ENCODE assay signal across 23 cellular contexts in genomic region chr12:115943310-115943629, GRCh38.
DNase-seq lines count a peak whose midpoint lies in the region; ATAC-seq and TF ChIP-seq lines count a peak whose summit lies in the region.
"Had no signal": no experiment of that assay in that cellular context is flagged by ENCODE, and none has a peak within 500 bp of the region (broad histone marks: within the 10 kb centered on the region; RNA-seq: fewer than 3 reads in every experiment).

No MANE protein-coding gene starts in this region.

- H3K9me2 ChIP-seq in Karpas-422 (replicated peaks; ENCODE audit: insufficient read depth, low read length) (no peaks in the 10 kb centered on the region), PC-9 (ENCODE audit: insufficient read depth) (no peaks in the 10 kb centered on the region)

- H3K4me3 Mint-ChIP-seq in endodermal cell = no peak overlapping the region
- H3K4me3 Mint-ChIP-seq: CD14-positive monocyte; CD4-positive, alpha-beta memory T cell; CD4-positive, CD25-positive, alpha-beta regulatory T cell; CD8-positive, alpha-beta memory T cell had no signal

- in situ Hi-C loops in brain microvascular endothelial cell (cut with HindIII; ENCODE audit: low pct_ligation_motif_present, low sequenced_read_pairs) = no loop called here

- H3K79me2 ChIP-seq in Karpas-422 (ENCODE audit: low read length) (no peaks in the 10 kb centered on the region), PC-9 (ENCODE audit: low read depth) (no peaks in the 10 kb centered on the region)

- no peaks in the 10 kb centered on the region for H3K36me3 Mint-ChIP-seq in endodermal cell (ENCODE audit: low read depth)
- H3K36me3 Mint-ChIP-seq: CD14-positive monocyte; CD8-positive, alpha-beta memory T cell had no signal

- H3K9me3 ChIP-seq in Karpas-422 (ENCODE audit: low read length) (no peaks in the 10 kb centered on the region; the same call in 1 of the 2 replicates), endodermal cell (ENCODE audit: control insufficient read depth, low read length) (peaks cover 10% of the 10 kb centered on the region), lung (ENCODE audit: control insufficient read depth in 2 of 2, insufficient read depth in 1 of 2, low read length in 1 of 2) (peaks cover 0 to 4% of the 10 kb centered on the region in 2 donors), PC-9 (ENCODE audit: insufficient read depth, low read depth) (no peaks in the 10 kb centered on the region; the same call in 1 of the 2 replicates)
- H3K9me3 ChIP-seq: BE2C had no signal

- H3K9ac ChIP-seq in Karpas-422 (ENCODE audit: low read length) (no peak overlapping the region), endodermal cell (ENCODE audit: extremely low read depth, low read length, poor library complexity, severe bottlenecking) (no peak overlapping the region)
- H3K9ac ChIP-seq: BLaER1 had no signal

- no peak overlapping the region for H3K27ac Mint-ChIP-seq in endodermal cell
- H3K27ac Mint-ChIP-seq: CD4-positive, CD25-positive, alpha-beta regulatory T cell; CD8-positive, alpha-beta memory T cell had no signal

- H3K4me3 ChIP-seq in Karpas-422 (ENCODE audit: low read length) (no peak overlapping the region), endodermal cell (ENCODE audit: low read length) (no peak overlapping the region), lung (no peak overlapping the region), PC-9 (no peak overlapping the region), brain microvascular endothelial cell (ENCODE audit: low read depth, low read length) (no peak overlapping the region)
- H3K4me3 ChIP-seq: BLaER1, GM12878 had no signal

- BruUV-seq in PC-9 (replicated peaks; lab: Mats Ljungman, UMichigan) = no TSS peak

- no peaks in the 10 kb centered on the region for H3K27me3 ChIP-seq in Karpas-422 (ENCODE audit: low read length)
- no peaks in the 10 kb centered on the region for H3K27me3 ChIP-seq in endodermal cell (ENCODE audit: control insufficient read depth, insufficient read depth, low read length, poor library complexity, severe bottlenecking)
- H3K27me3 ChIP-seq in lung (ENCODE audit: control insufficient read depth, insufficient read depth) = no peaks in the 10 kb centered on the region
- no peaks in the 10 kb centered on the region for H3K27me3 ChIP-seq in PC-9 (ENCODE audit: insufficient read depth, low read depth)
- H3K27me3 ChIP-seq in brain microvascular endothelial cell (replicated peaks) = no peaks in the 10 kb centered on the region
- H3K27me3 ChIP-seq: BE2C, BLaER1 had no signal

- H3K9me3 Mint-ChIP-seq in endodermal cell = peaks cover 10% of the 10 kb centered on the region

- intact Hi-C loops in PC-9 (cut with micrococcal nuclease; ENCODE audit: unreplicated experiment) = no loop called here

- no peaks in the 10 kb centered on the region for H3K27me3 Mint-ChIP-seq in endodermal cell (ENCODE audit: insufficient read depth)
- H3K27me3 Mint-ChIP-seq: CD4-positive, CD25-positive, alpha-beta regulatory T cell had no signal

- peak; percentile 0 for DNase-seq in Karpas-422
- DNase-seq in endodermal cell = peak; percentile 27
- DNase-seq in lung (ENCODE audit: low spot score) = peak; percentile 18
- no peak for DNase-seq in PC-9
- no peak for DNase-seq in brain microvascular endothelial cell
- DNase-seq: 8988T; ACHN; BE2C; CD4-positive, alpha-beta memory T cell; CD4-positive, CD25-positive, alpha-beta regulatory T cell; CD8-positive, alpha-beta memory T cell; COR-L47; DMS 273 treated with DMSO at 0.1 percent for 48 hours; DMS153; DMS53; DMS79; DND-41; EL; GDM1 had no signal

- no peaks in the 10 kb centered on the region for H3F3A ChIP-seq in PC-9 (ENCODE audit: insufficient read depth, low read depth)

- H3K27ac ChIP-seq in Karpas-422 (ENCODE audit: low read length) (no peak overlapping the region), endodermal cell (ENCODE audit: low read depth, low read length) (no peak overlapping the region), lung (ENCODE audit: low read depth in 1 of 2, low read length in 1 of 2) (no peak overlapping the region), PC-9 (no peak overlapping the region), brain microvascular endothelial cell (no peak overlapping the region)
- H3K27ac ChIP-seq: BLaER1 had no signal

- ATAC-seq in lung (ENCODE audit: insufficient read depth, low FRiP score) = no peak
- no peak for ATAC-seq in HG03378 (IDR thresholded peaks at IDR 0.05; ENCODE audit: unreplicated experiment)
- ATAC-seq: GM12878 had no signal

- H3K4me1 Mint-ChIP-seq in endodermal cell = peaks cover 1% of the 10 kb centered on the region
- H3K4me1 Mint-ChIP-seq: CD14-positive monocyte; CD4-positive, alpha-beta memory T cell; CD4-positive, CD25-positive, alpha-beta regulatory T cell; CD8-positive, alpha-beta memory T cell had no signal

- H3K36me3 ChIP-seq in Karpas-422 (ENCODE audit: insufficient read depth, low read length) = no peaks in the 10 kb centered on the region
- no peaks in the 10 kb centered on the region for H3K36me3 ChIP-seq in endodermal cell (ENCODE audit: control insufficient read depth, insufficient read depth, low read length)
- H3K36me3 ChIP-seq in lung (ENCODE audit: control insufficient read depth in 2 of 2, insufficient read depth in 2 of 2, low read length in 2 of 2) = no peaks in the 10 kb centered on the region
- H3K36me3 ChIP-seq in PC-9 (ENCODE audit: low read depth) = no peaks in the 10 kb centered on the region
- no peaks in the 10 kb centered on the region for H3K36me3 ChIP-seq in brain microvascular endothelial cell (replicated peaks)
- H3K36me3 ChIP-seq: BE2C, BLaER1 had no signal

- H3K4me2 ChIP-seq in Karpas-422 (ENCODE audit: low read depth, low read length, poor library complexity, severe bottlenecking) (no peak overlapping the region), PC-9 (no peak overlapping the region)
- H3K4me2 ChIP-seq: BLaER1 had no signal

- WGBS in endodermal cell (ENCODE audit: insufficient coverage in 1 of 2, insufficient read length in 1 of 2), 2 experiments = 87 to 89% methylated on average over 4 to 7 of the region's 7 CpGs
- WGBS in lung, 2 donors = 86 to 88% methylated on average over 7 of the region's 7 CpGs

- no peak for TF ChIP-seq CTCF in endodermal cell (conservative IDR thresholded peaks at IDR 0.05)
- no peak for TF ChIP-seq CTCF in lung (IDR thresholded peaks at IDR 0.05; ENCODE audit: control extremely low read depth, extremely low read depth)
- TF ChIP-seq CTCF in PC-9 (conservative IDR thresholded peaks at IDR 0.05) = no peak
- no peak for TF ChIP-seq CTCF in brain microvascular endothelial cell (IDR thresholded peaks at IDR 0.05; ENCODE audit: low read depth, low read length, missing control alignments)

- H2AFZ ChIP-seq in Karpas-422 (ENCODE audit: low read length) = no peak overlapping the region
- H2AFZ ChIP-seq in PC-9 = no peak overlapping the region

- POLR2A ChIA-PET in PC-9 (lab: Charles Lee; ENCODE audit: unreplicated experiment) = no interaction called here

- no peaks in the 10 kb centered on the region for H3K4me1 ChIP-seq in Karpas-422 (ENCODE audit: low read length)
- H3K4me1 ChIP-seq in endodermal cell (ENCODE audit: control insufficient read depth, insufficient read depth, low read length) = no peaks in the 10 kb centered on the region
- no peaks in the 10 kb centered on the region for H3K4me1 ChIP-seq in lung (ENCODE audit: control insufficient read depth in 2 of 2, insufficient read depth in 2 of 2, low read length in 2 of 2)
- H3K4me1 ChIP-seq in PC-9 (replicated peaks; ENCODE audit: insufficient read depth) = no peaks in the 10 kb centered on the region
- H3K4me1 ChIP-seq: BLaER1 had no signal

- H4K20me1 ChIP-seq in Karpas-422 (ENCODE audit: insufficient read depth, low read depth, low read length) (no peaks in the 10 kb centered on the region), PC-9 (ENCODE audit: insufficient read depth) (no peaks in the 10 kb centered on the region)
- H4K20me1 ChIP-seq: BLaER1 had no signal

- CTCF ChIA-PET in PC-9 (lab: Charles Lee) = no interaction called here

Comparison
In these comparisons a context has a peak if more than half of its experiments do, and no peak if none do; other contexts are left out.
1. DNase-seq: peak in Karpas-422 (single experiment), endodermal cell (single experiment) and lung (single experiment); none in PC-9 (0 of 2) and brain microvascular endothelial cell (single experiment).